Comparison of ENCODE assay signal across 1 cellular context in genomic region chr17:38454528-38454927, GRCh38.
TF ChIP-seq lines count a peak whose summit lies in the region.

No MANE protein-coding gene starts in this region.

TF ChIP-seq in H1, 55 proteins besides CTCF, POLR2A, EP300 and RAD21 (continued from another document):
- TF ChIP-seq ATF2 (IDR thresholded peaks at IDR 0.05; ENCODE audit: low read length) (no peak), GTF2F1 (IDR thresholded peaks at IDR 0.05; ENCODE audit: borderline replicate concordance, low read depth, low read length) (no peak)
